ENCODE assay signal across 9 cellular contexts in the genomic region with DNA sequence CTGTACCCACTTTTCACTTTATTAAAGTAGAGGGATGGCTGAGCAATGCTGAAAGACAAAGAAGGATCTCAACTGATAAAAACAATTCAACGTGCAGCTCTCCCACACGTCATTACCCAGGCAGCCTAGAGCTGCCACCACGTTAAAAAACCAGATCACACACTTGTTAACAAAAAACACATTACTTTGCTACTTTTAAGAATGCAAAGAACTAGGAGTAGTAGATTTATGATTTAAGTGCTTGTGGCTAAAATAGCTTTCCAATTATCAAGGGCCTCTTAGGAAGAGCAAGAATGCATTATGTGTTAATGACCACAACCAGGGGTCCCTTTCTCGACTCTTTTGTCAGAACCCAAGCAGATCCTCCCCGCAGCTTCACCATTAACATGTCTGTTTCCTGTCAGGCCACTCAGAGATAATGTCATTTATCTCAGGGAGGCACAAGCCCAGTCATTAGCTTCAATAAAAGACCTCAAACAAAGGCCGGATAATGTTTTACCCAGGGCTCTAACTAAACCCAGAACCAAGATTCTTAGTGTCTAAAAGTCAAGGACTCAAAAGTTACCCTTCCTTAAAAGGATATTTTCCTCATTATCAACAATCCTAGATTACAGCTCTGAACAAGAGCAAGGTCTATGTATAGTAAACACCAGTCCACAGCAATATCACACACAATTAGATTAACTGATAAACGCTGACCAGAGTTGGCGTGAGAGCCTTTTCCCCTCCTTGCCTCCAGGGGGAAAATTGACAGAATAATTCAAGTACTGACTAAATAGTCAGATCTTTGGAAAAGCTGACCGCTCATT. TPM values are rescaled to one million over a fixed set of nuclear protein-coding genes. Genes with fewer than 3 reads are reported as not detected.
DNase-seq lines count a peak whose midpoint lies in the region; ATAC-seq, FAIRE-seq and TF ChIP-seq lines count a peak whose summit lies in the region.
"Had no signal": no experiment of that assay in that cellular context is flagged by ENCODE, and none has a peak within 500 bp of the region (broad histone marks: within the 10 kb centered on the region; RNA-seq: fewer than 3 reads in every experiment).

No MANE protein-coding gene starts in this region.

- H3K36me3 ChIP-seq in right atrium auricular region, result no peaks in the 10 kb centered on the region
- no peaks in the 10 kb centered on the region for H3K36me3 ChIP-seq in heart right ventricle
- H3K36me3 ChIP-seq in uterus, result no peaks in the 10 kb centered on the region

- TF ChIP-seq CTCF in right atrium auricular region (IDR thresholded peaks at IDR 0.05) (no peak), heart right ventricle (IDR thresholded peaks at IDR 0.05) (peak in 1 of 9 donors; percentile 10), uterus (IDR thresholded peaks at IDR 0.05) (no peak)

- no peaks in the 10 kb centered on the region for H3K9me3 ChIP-seq in right atrium auricular region
- no peaks in the 10 kb centered on the region for H3K9me3 ChIP-seq in heart right ventricle
- H3K9me3 ChIP-seq in uterus, result no peaks in the 10 kb centered on the region

- H3K4me3 ChIP-seq in right atrium auricular region (no peak overlapping the region), heart right ventricle (no peak overlapping the region), uterus (no peak overlapping the region)

- H3K4me1 ChIP-seq in right atrium auricular region (peaks cover 0 to 77% of the 10 kb centered on the region in 2 donors), heart right ventricle (peaks cover 7 to 99% (median 64%) of the 10 kb centered on the region in 9 donors), uterus (no peaks in the 10 kb centered on the region)

- peak overlapping the region; percentile 14 to 94 for H3K27ac ChIP-seq in right atrium auricular region
- H3K27ac ChIP-seq in heart right ventricle, result peak overlapping the region in 4 of 10 donors; percentile 13 to 59 (median 26)
- H3K27ac ChIP-seq in uterus, result peak overlapping the region; percentile 22 to 30

- intact Hi-C loops in heart right ventricle (cut with DNase I) (no loop called here), uterus (cut with DNase I; ENCODE audit: low total_unique reads) (no loop called here)

- 36 to 39% methylated on average over 9 of the region's 9 CpGs for WGBS in heart right ventricle, 2 donors

- H3K27me3 ChIP-seq in right atrium auricular region (no peaks in the 10 kb centered on the region), heart right ventricle (peaks cover 0 to 12% (median 0%) of the 10 kb centered on the region in 7 donors), uterus (no peaks in the 10 kb centered on the region)

- DNase-seq in right atrium auricular region (ENCODE audit: low spot score), result no peak
- DNase-seq in heart right ventricle, result no peak
- DNase-seq in kidney tubule cell (ENCODE audit: low spot score), result peak; percentile 42
- no peak for DNase-seq in uterus
- no peak for DNase-seq in activated CD4-positive, alpha-beta T cell treated with anti-CD3 and anti-CD28 coated beads, Interleukin-2, amount 50 U/mL, for 1 hour
- DNase-seq: activated gamma-delta T cell had no signal

- no peak for TF ChIP-seq POLR2A in uterus (IDR thresholded peaks at IDR 0.05)

- ATAC-seq in heart right ventricle (no peak), HG03097 (IDR thresholded peaks at IDR 0.05; ENCODE audit: low FRiP score, unreplicated experiment) (no peak), HG02973 (IDR thresholded peaks at IDR 0.05; ENCODE audit: unreplicated experiment) (no peak)

- peak; percentile 94 for FAIRE-seq in TTC549 (lab: Jason Lieb, UNC)

RNA-seq across cellular contexts. Expression of a gene that starts 7.5 kb away (rescaled TPM):
- total RNA-seq in right atrium auricular region (10 to 100 TPM; 29.4 to 38.7 TPM), heart right ventricle (10 to 100 TPM in 9 of 10 donors, 1 to 10 TPM in 1; 9.8 to 22.9 (median 13.1) TPM), uterus (1,000 to 10,000 TPM in 1 of 4 donors, 10 to 100 TPM in 3; 11.1 to 1,086 (median 59.0) TPM)
- 10 to 100 TPM in 1 of 2 donors, 1 to 10 TPM in 1; 3.3 to 17.2 TPM for polyA plus RNA-seq in heart right ventricle
